In genomic region chr22:19070397-19071169, GRCh38 we compare ENCODE assay signal across 1 cellular context.
TF ChIP-seq lines count a peak whose summit lies in the region.

No MANE protein-coding gene starts in this region.

TF ChIP-seq in H1, 55 proteins besides CTCF, POLR2A, EP300 and RAD21 (continued from another document):
- no peak for TF ChIP-seq NRF1 (IDR thresholded peaks at IDR 0.05; ENCODE audit: low read depth, low read length)
- no peak for TF ChIP-seq HDAC6 (IDR thresholded peaks at IDR 0.05; ENCODE audit: low read depth, low read length)
- TF ChIP-seq RXRA (IDR thresholded peaks at IDR 0.05; ENCODE audit: insufficient read depth, low read depth, low read length) = no peak
- TF ChIP-seq SIRT6 (IDR thresholded peaks at IDR 0.05; ENCODE audit: low read length) = no peak
- TF ChIP-seq KDM4A (IDR thresholded peaks at IDR 0.05; ENCODE audit: low read depth, low read length, severe bottlenecking) = no peak
- TF ChIP-seq SUZ12 (IDR thresholded peaks at IDR 0.05; ENCODE audit: low read length) = no peak
- no peak for TF ChIP-seq GABPA (IDR thresholded peaks at IDR 0.05; ENCODE audit: borderline replicate concordance, insufficient read depth, low read length)
- TF ChIP-seq CHD7 (IDR thresholded peaks at IDR 0.05; ENCODE audit: insufficient replicate concordance, low read length) = no peak
- no peak for TF ChIP-seq GTF2F1 (IDR thresholded peaks at IDR 0.05; ENCODE audit: borderline replicate concordance, low read depth, low read length)
- TF ChIP-seq RNF2 (IDR thresholded peaks at IDR 0.05; ENCODE audit: borderline replicate concordance, low read depth, low read length, missing control alignments, poor library complexity, severe bottlenecking) = no peak
- TF ChIP-seq, protein P1, sequence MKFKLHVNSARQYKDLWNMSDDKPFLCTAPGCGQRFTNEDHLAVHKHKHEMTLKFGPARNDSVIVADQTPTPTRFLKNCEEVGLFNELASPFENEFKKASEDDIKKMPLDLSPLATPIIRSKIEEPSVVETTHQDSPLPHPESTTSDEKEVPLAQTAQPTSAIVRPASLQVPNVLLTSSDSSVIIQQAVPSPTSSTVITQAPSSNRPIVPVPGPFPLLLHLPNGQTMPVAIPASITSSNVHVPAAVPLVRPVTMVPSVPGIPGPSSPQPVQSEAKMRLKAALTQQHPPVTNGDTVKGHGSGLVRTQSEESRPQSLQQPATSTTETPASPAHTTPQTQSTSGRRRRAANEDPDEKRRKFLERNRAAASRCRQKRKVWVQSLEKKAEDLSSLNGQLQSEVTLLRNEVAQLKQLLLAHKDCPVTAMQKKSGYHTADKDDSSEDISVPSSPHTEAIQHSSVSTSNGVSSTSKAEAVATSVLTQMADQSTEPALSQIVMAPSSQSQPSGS (IDR thresholded peaks at IDR 0.05; ENCODE audit: low read length) = no peak
- TF ChIP-seq CHD1 (IDR thresholded peaks at IDR 0.05; ENCODE audit: low read depth, low read length) = no peak
